ENCODE assay signal across 10 cellular contexts in genomic region chr10:49114718-49115014, GRCh38. TPM values are rescaled to one million over a fixed set of nuclear protein-coding genes. Genes with fewer than 3 reads are reported as not detected.
A peak's percentile ranks its signal among the peaks of the same experiment; 100 is the strongest.
DNase-seq lines count a peak whose midpoint lies in the region; ATAC-seq, FAIRE-seq and TF ChIP-seq lines count a peak whose summit lies in the region.
"Had no signal": no experiment of that assay in that cellular context is flagged by ENCODE, and none has a peak within 500 bp of the region (broad histone marks: within the 10 kb centered on the region; RNA-seq: fewer than 3 reads in every experiment).

No MANE protein-coding gene starts in this region.

- intact Hi-C loops in K562 (cut with micrococcal nuclease) (loop anchor here (5.0 kb wide), 1 partner anchor 132 kb away; no protein-coding TSS in a partner anchor), OCI-LY7 (cut with micrococcal nuclease; ENCODE audit: unreplicated experiment) (no loop called here)

- peak overlapping the region; percentile 46 for H3K4me3 ChIP-seq in HFF-Myc (replicated peaks; ENCODE audit: low read depth, low read length)
- H3K4me3 ChIP-seq in K562 = peak overlapping the region; percentile 58
- peak overlapping the region; percentile 79 for H3K4me3 ChIP-seq in iPS-20b (ENCODE audit: low read length)
- H3K4me3 ChIP-seq in skin epidermis = peak overlapping the region; percentile 34 to 58 (median 42)
- no peak overlapping the region for H3K4me3 ChIP-seq in OCI-LY7 (ENCODE audit: low read depth, low read length, poor library complexity, severe bottlenecking)

- peak; percentile 59 for ATAC-seq in K562
- ATAC-seq in HG03457 (IDR thresholded peaks at IDR 0.05; ENCODE audit: unreplicated experiment) = no peak

- 22% methylated on average over 9 of the region's 9 CpGs for WGBS in K562 (ENCODE audit: insufficient coverage, low coverage, missing lambda C conversion rate)

- TF ChIP-seq CTCF in HFF-Myc (IDR thresholded peaks at IDR 0.05; ENCODE audit: low read depth, low read length, missing control alignments) (no peak), K562 (IDR thresholded peaks at IDR 0.05 in 2 of 3, conservative IDR thresholded peaks at IDR 0.05 in 1 of 3; ENCODE audit: insufficient read depth in 2 of 3, low read depth in 1 of 3, low read length in 3 of 3) (no peak), OCI-LY7 (conservative IDR thresholded peaks at IDR 0.05; ENCODE audit: low read length) (no peak)

- H3K36me3 ChIP-seq in K562 (ENCODE audit: control insufficient read depth, insufficient read depth, low read length) = no peaks in the 10 kb centered on the region
- H3K36me3 ChIP-seq in iPS-20b (ENCODE audit: insufficient read depth, low read depth, low read length) = no peaks in the 10 kb centered on the region
- no peaks in the 10 kb centered on the region for H3K36me3 ChIP-seq in OCI-LY7 (ENCODE audit: insufficient read depth, low read length)

- TF ChIP-seq POLR2A in K562 (conservative IDR thresholded peaks at IDR 0.05) = no peak

- no TSS peak for BruUV-seq in K562 (replicated peaks; lab: Mats Ljungman, UMichigan)
- BruUV-seq in OCI-LY7 (replicated peaks; lab: Mats Ljungman, UMichigan) = no TSS peak

- no peak for FAIRE-seq in K562 (lab: Jason Lieb, UNC)

- TF ChIP-seq EP300 in K562 (IDR thresholded peaks at IDR 0.05; ENCODE audit: low read length) = no peak

- H3K27ac ChIP-seq in K562 (ENCODE audit: extremely low read depth, low read depth, low read length) (peak overlapping the region; percentile 44; the same call in 2 of the 3 replicates), iPS-20b (ENCODE audit: low read length) (no peak overlapping the region), skin epidermis (peak overlapping the region in 19 of 21 experiments; percentile 32 to 88 (median 68)), OCI-LY7 (ENCODE audit: low read depth, low read length, poor library complexity, severe bottlenecking) (no peak overlapping the region)

- H3K9me1 ChIP-seq in K562 (ENCODE audit: control insufficient read depth, insufficient read depth, low read length) = no peaks in the 10 kb centered on the region

- POLR2A ChIA-PET in K562 (lab: Yijun Ruan, JAX) (interaction anchor here (0.6 to 1.5 kb wide), 3 partner anchors 14 to 68 kb away, joined by 3 to 4 read pairs (median 3); no protein-coding TSS in a partner anchor), OCI-LY7 (lab: Charles Lee) (interaction anchor here (1.6 kb wide), 1 partner anchor 14 kb away, joined by 5 read pairs; no protein-coding TSS in a partner anchor)

- no peaks in the 10 kb centered on the region for H3K9me2 ChIP-seq in OCI-LY7 (ENCODE audit: insufficient read depth, low read length)

- no peaks in the 10 kb centered on the region for H3K9me3 ChIP-seq in K562 (replicated peaks; ENCODE audit: control insufficient read depth, insufficient read depth, low read depth, low read length)
- no peaks in the 10 kb centered on the region for H3K9me3 ChIP-seq in iPS-20b (ENCODE audit: insufficient read depth, low read depth, low read length)
- no peaks in the 10 kb centered on the region for H3K9me3 ChIP-seq in OCI-LY7 (ENCODE audit: low read length)

- H3K9ac ChIP-seq in K562 (ENCODE audit: insufficient read depth in 1 of 2, low read depth in 2 of 2, low read length in 2 of 2) (peak overlapping the region; percentile 77 to 96), iPS-20b (ENCODE audit: low read depth, low read length) (peak overlapping the region; percentile 66; the same call in 1 of the 2 replicates)

- H3K4me1 ChIP-seq in K562 (replicated peaks in 1 of 2; ENCODE audit: control insufficient read depth in 2 of 2, insufficient read depth in 2 of 2, low read length in 2 of 2) (peaks cover 10 to 12% of the 10 kb centered on the region in 2 experiments; a peak in 4 of 5 replicates), iPS-20b (ENCODE audit: insufficient read depth, low read length) (peaks cover 1% of the 10 kb centered on the region), OCI-LY7 (ENCODE audit: insufficient read depth, low read length, poor library complexity, severe bottlenecking) (peaks cover 4% of the 10 kb centered on the region)

- in situ Hi-C loops in K562 (cut with MboI) = no loop called here

- H2AFZ ChIP-seq in K562 (ENCODE audit: low read depth, low read length) (peak overlapping the region; percentile 87), OCI-LY7 (ENCODE audit: low read length) (no peak overlapping the region)

- H3K27me3 ChIP-seq in K562 (ENCODE audit: control insufficient read depth in 2 of 2, insufficient read depth in 2 of 2, low read length in 2 of 2) = no peaks in the 10 kb centered on the region
- H3K27me3 ChIP-seq in iPS-20b (ENCODE audit: insufficient read depth, low read length) = peaks cover 44% of the 10 kb centered on the region

- DNase-seq in HFF-Myc (ENCODE audit: extremely low read depth, low read depth) (no peak), K562 (ENCODE audit: extremely low read depth in 1 of 4, low spot score in 3 of 4) (no peak), OCI-LY7 (ENCODE audit: low spot score) (no peak), NCI-H1930 (lab: John Stamatoyannopoulos, UW) (no peak), NCI-H69 (lab: John Stamatoyannopoulos, UW) (no peak)
- DNase-seq: activated effector memory CD4-positive, alpha-beta T cell treated with Interleukin-2 at 50 U/mL for 16 hours had no signal

- CTCF ChIA-PET in K562 (lab: Yijun Ruan, JAX; ENCODE audit: low intra/inter-chr PET ratio) = interaction anchor here (1.1 kb wide), 1 partner anchor 11 kb away, joined by 4 read pairs; no protein-coding TSS in a partner anchor
- CTCF ChIA-PET in OCI-LY7 (lab: Charles Lee; ENCODE audit: unreplicated experiment) = no interaction called here

- H3K4me2 ChIP-seq in K562 (ENCODE audit: insufficient read depth, low read length) (peak overlapping the region; percentile 83), OCI-LY7 (ENCODE audit: low read length) (no peak overlapping the region)

- no peaks in the 10 kb centered on the region for H4K20me1 ChIP-seq in K562 (replicated peaks; ENCODE audit: control insufficient read depth, insufficient read depth, low read length)
- H4K20me1 ChIP-seq in OCI-LY7 (ENCODE audit: insufficient read depth, low read length) = no peaks in the 10 kb centered on the region

- no peak for TF ChIP-seq RAD21 in K562 (CRISPR knock-in tag; conservative IDR thresholded peaks at IDR 0.05 in 1 of 2, IDR thresholded peaks at IDR 0.05 in 1 of 2)

- H3K79me2 ChIP-seq in K562 (ENCODE audit: control insufficient read depth, insufficient read depth, low read length) = peaks cover 6% of the 10 kb centered on the region; the same call in 2 of the 3 replicates
- H3K79me2 ChIP-seq in OCI-LY7 (ENCODE audit: insufficient read depth, low read depth, low read length) = no peaks in the 10 kb centered on the region

TF ChIP-seq in K562, 482 proteins besides CTCF, POLR2A, EP300 and RAD21 (continues in another document):
- TF ChIP-seq MYBL2 (IDR thresholded peaks at IDR 0.05; ENCODE audit: low read depth) = no peak
- no peak for TF ChIP-seq MYBL2 (CRISPR knock-in tag; IDR thresholded peaks at IDR 0.05; ENCODE audit: borderline replicate concordance)
- peak; percentile 24; the same call in 1 of the 2 replicates for TF ChIP-seq ATF7 (IDR thresholded peaks at IDR 0.05)
- no peak for TF ChIP-seq MCM3 (IDR thresholded peaks at IDR 0.05)

RNA-seq across cellular contexts. Expression of gene VSTM4, which starts 0.7 kb away (rescaled TPM):
- total RNA-seq in K562 (2011; cell fraction: chromatin; rRNA removed; ENCODE audit: low replicate concordance) = 28.0 and 44.8 TPM in 2 replicates
- 25.3 and 25.7 TPM in 2 replicates for total RNA-seq in K562 (2011; cell fraction: nucleolus; rRNA removed)
- total RNA-seq in K562 (2011; cell fraction: nucleoplasm; rRNA removed) = 38.3 and 60.8 TPM in 2 replicates
- total RNA-seq in K562 (2014; rRNA removed) (2.3 and 3.2 TPM in 2 replicates), K562 (2014; rRNA removed; fragmentation: Illumina TruSeq; extraction: Trizol) (2.9 and 3.5 TPM in 2 replicates), K562 (2015; rRNA removed; fragmentation: Illumina TruSeq; extraction: Trizol) (1.4 and 1.5 TPM in 2 replicates), K562 (2021) (3.9 and 4.5 TPM in 2 replicates), OCI-LY7 (2022) (not detected in 2 replicates)
- polyA plus RNA-seq in K562 (2011; rRNA removed) (7.3 and 7.9 TPM in 2 replicates), K562 (2014; fragmentation: Illumina TruSeq; extraction: Trizol) (4.1 and 5.0 TPM in 2 replicates), K562 (2014; fragmentation: Nextera tagmentation; extraction: Ambion mirVana) (1 to 10 TPM; 1.0 to 1.1 TPM), K562 (2014; rRNA removed) (3.0 TPM in 2 replicates)
- 3.7 and 5.1 TPM in 2 replicates for polyA plus RNA-seq in K562 (2011; cell fraction: cytosol; rRNA removed)
- polyA plus RNA-seq in K562 (2011; cell fraction: nucleus; rRNA removed) = 7.6 and 10.0 TPM in 2 replicates
- polyA plus RNA-seq in K562 (2012) = 3.2 and 4.6 TPM in 2 replicates
- polyA minus RNA-seq in K562 (2011; rRNA and poly(A)+ RNA removed) = 11.4 and 12.1 TPM in 2 replicates
- 4.6 and 6.7 TPM in 2 replicates for polyA minus RNA-seq in K562 (2011; cell fraction: cytosol; rRNA and poly(A)+ RNA removed)
- 15.8 and 17.0 TPM in 2 replicates for polyA minus RNA-seq in K562 (2011; cell fraction: nucleus; rRNA and poly(A)+ RNA removed)
- not detected in 2 replicates for total RNA-seq in OCI-LY7 (2014; rRNA removed; shearing (Covaris generic))
- polyA plus RNA-seq: naive thymus-derived CD4-positive, alpha-beta T cell had no signal

RNA-seq across cellular contexts. Expression of gene FAM170B, which starts 19.2 kb away (rescaled TPM):
- total RNA-seq in K562 (2011; cell fraction: chromatin; rRNA removed; ENCODE audit: low replicate concordance) = not detected in 2 replicates
- total RNA-seq in K562 (2011; cell fraction: nucleolus; rRNA removed) = 0.53 TPM in 1 of 2 replicates, not detected in the other
- total RNA-seq in K562 (2011; cell fraction: nucleoplasm; rRNA removed) = not detected in 2 replicates
- total RNA-seq in K562 (2014; rRNA removed) (0.24 TPM in 1 of 2 replicates, not detected in the other), K562 (2014; rRNA removed; fragmentation: Illumina TruSeq; extraction: Trizol) (not detected in 2 replicates), K562 (2015; rRNA removed; fragmentation: Illumina TruSeq; extraction: Trizol) (0.11 TPM in 2 replicates), K562 (2021) (not detected in 2 replicates), OCI-LY7 (2022) (0.23 TPM in 1 of 2 replicates, not detected in the other)
- polyA plus RNA-seq in K562 (2011; rRNA removed) (0.07 TPM in 1 of 2 replicates, not detected in the other), K562 (2014; fragmentation: Illumina TruSeq; extraction: Trizol) (not detected in 2 replicates), K562 (2014; fragmentation: Nextera tagmentation; extraction: Ambion mirVana) (not detected), K562 (2014; rRNA removed) (0.13 and 0.21 TPM in 2 replicates)
- polyA plus RNA-seq in K562 (2011; cell fraction: cytosol; rRNA removed) = not detected in 2 replicates
- 0.11 TPM in 1 of 2 replicates, not detected in the other for polyA plus RNA-seq in K562 (2011; cell fraction: nucleus; rRNA removed)
- 0.15 and 0.17 TPM in 2 replicates for polyA plus RNA-seq in K562 (2012)
- polyA minus RNA-seq in K562 (2011; rRNA and poly(A)+ RNA removed) = not detected in 2 replicates
- not detected in 2 replicates for polyA minus RNA-seq in K562 (2011; cell fraction: cytosol; rRNA and poly(A)+ RNA removed)
- polyA minus RNA-seq in K562 (2011; cell fraction: nucleus; rRNA and poly(A)+ RNA removed) = 0.22 TPM in 1 of 2 replicates, not detected in the other
- 0.31 and 0.38 TPM in 2 replicates for total RNA-seq in OCI-LY7 (2014; rRNA removed; shearing (Covaris generic))
- polyA plus RNA-seq: naive thymus-derived CD4-positive, alpha-beta T cell had no signal

Comparison
In these comparisons a context has a peak if more than half of its experiments do, and no peak if none do; other contexts are left out.
1. H3K27ac ChIP-seq: peak in K562 (single experiment) and skin epidermis (19 of 21); none in iPS-20b (single experiment) and OCI-LY7 (single experiment).